In the genomic region with DNA sequence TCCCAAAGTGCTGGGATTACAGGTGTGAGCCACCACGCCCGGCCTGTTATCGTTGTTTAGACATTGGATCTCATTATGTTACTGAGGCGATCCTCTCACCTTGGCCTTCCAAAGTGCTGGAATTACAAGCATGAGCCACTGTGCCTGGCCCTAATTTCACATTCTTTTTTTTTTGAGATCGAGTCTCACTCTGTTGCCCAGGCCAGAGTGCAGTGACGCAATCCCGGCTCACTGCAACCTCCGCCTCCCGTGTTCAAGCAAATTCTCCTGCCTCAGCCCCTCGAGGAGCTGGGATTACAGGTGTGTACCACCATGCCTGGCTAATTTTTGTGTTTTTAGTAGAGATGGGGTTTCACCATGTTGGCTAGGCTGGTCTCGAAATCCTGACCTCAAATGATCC, we compare ENCODE assay signal across 2 cellular contexts.
TF ChIP-seq lines count a peak whose summit lies in the region.
"Not testable (repeated sequence)": the region's sequence is repeated elsewhere in the genome, so short reads cannot be mapped to it uniquely, and the experiment has no call there.

No MANE protein-coding gene starts in this region.

TF ChIP-seq in Ishikawa, 13 proteins besides CTCF, POLR2A, EP300 and RAD21:
- 0 out of 2 replicates have a peak, but pooled peaks have one; percentile 13 for TF ChIP-seq CEBPB (IDR thresholded peaks at IDR 0.05)

TF ChIP-seq in K562, 482 proteins besides CTCF, POLR2A, EP300 and RAD21:
- peak; percentile 11; the same call in 1 of the 2 replicates for TF ChIP-seq CEBPG (CRISPR knock-in tag; IDR thresholded peaks at IDR 0.05)
- TF ChIP-seq CEBPG (tag; conservative IDR thresholded peaks at IDR 0.05 in 1 of 2, IDR thresholded peaks at IDR 0.05 in 1 of 2), result not testable (repeated sequence)
- peak; percentile 42; the same call in 1 of the 2 replicates for TF ChIP-seq CEBPB (tag; IDR thresholded peaks at IDR 0.05)
